Comparison of ENCODE assay signal across 8 cellular contexts in genomic region chr12:49068879-49069506, GRCh38. TPM values are rescaled to one million over a fixed set of nuclear protein-coding genes. Genes with fewer than 3 reads are reported as not detected.
DNase-seq lines count a peak whose midpoint lies in the region; ATAC-seq and TF ChIP-seq lines count a peak whose summit lies in the region.

No MANE protein-coding gene starts in this region.

- H3K9me2 ChIP-seq in Karpas-422 (replicated peaks; ENCODE audit: insufficient read depth, low read length): no peaks in the 10 kb centered on the region
- H3K9me2 ChIP-seq in neural cell (ENCODE audit: insufficient read depth, low read length): no peaks in the 10 kb centered on the region

- peak overlapping the region; percentile 99 for H2AFZ ChIP-seq in Karpas-422 (ENCODE audit: low read length)
- H2AFZ ChIP-seq in neural cell (ENCODE audit: low read depth, low read length): peak overlapping the region; percentile 80

- no peak for TF ChIP-seq CTCF in CD4-positive, alpha-beta T cell (IDR thresholded peaks at IDR 0.05)
- TF ChIP-seq CTCF in neural cell (IDR thresholded peaks at IDR 0.05; ENCODE audit: poor library complexity, severe bottlenecking): no peak

- peak overlapping the region; percentile 95 for H3K4me2 ChIP-seq in Karpas-422 (ENCODE audit: low read depth, low read length, poor library complexity, severe bottlenecking)
- H3K4me2 ChIP-seq in neural cell (ENCODE audit: low read length): peak overlapping the region; percentile 85

- H4K20me1 ChIP-seq in Karpas-422 (ENCODE audit: insufficient read depth, low read depth, low read length): no peaks in the 10 kb centered on the region
- no peaks in the 10 kb centered on the region for H4K20me1 ChIP-seq in neural cell (ENCODE audit: insufficient read depth)

- H3K4me3 Mint-ChIP-seq in CD4-positive, alpha-beta T cell: peak overlapping the region; percentile 97
- peak overlapping the region; percentile 85 for H3K4me3 Mint-ChIP-seq in dendritic cell treated with granulocyte-macrophage colony-stimulating factor and Interleukin-4, amounts not matched to agents 40 ng/mL and 50 ng/mL, for 4 days

- H3K79me2 ChIP-seq in Karpas-422 (ENCODE audit: low read length) (peaks cover 7% of the 10 kb centered on the region; the same call in 1 of the 2 replicates), neural cell (replicated peaks; ENCODE audit: insufficient read depth, low read length) (no peaks in the 10 kb centered on the region)

- H3F3A ChIP-seq in neural cell (ENCODE audit: insufficient read depth, low read length, poor library complexity, severe bottlenecking): no peaks in the 10 kb centered on the region

- peak overlapping the region; percentile 94 for H3K4me3 ChIP-seq in Karpas-422 (ENCODE audit: low read length)
- peak overlapping the region; percentile 89 for H3K4me3 ChIP-seq in neural cell (ENCODE audit: low read length)

- H3K27ac Mint-ChIP-seq in CD4-positive, alpha-beta T cell: peak overlapping the region; percentile 92
- peak overlapping the region; percentile 87 for H3K27ac Mint-ChIP-seq in dendritic cell treated with granulocyte-macrophage colony-stimulating factor and Interleukin-4, amounts not matched to agents 40 ng/mL and 50 ng/mL, for 4 days

- POLR2A ChIA-PET in CD4-positive, alpha-beta T cell (lab: Charles Lee): interaction anchor here (0.8 to 2.5 kb wide), 14 partner anchors 10 to 217 kb away, joined by 3 to 30 read pairs (median 4); partner anchors contain the start of genes ARF3, DDX23, KMT2D and LMBR1L

- intact Hi-C loops in CD4-positive, alpha-beta T cell (cut with DNase I, micrococcal nuclease): no loop called here
- intact Hi-C loops in dendritic cell treated with granulocyte-macrophage colony-stimulating factor and Interleukin-4, amounts not matched to agents 40 ng/mL and 50 ng/mL, for 4 days (cut with micrococcal nuclease): loop anchor here (1.0 kb wide), 1 partner anchor 62 kb away; the partner anchor contains the start of gene TUBA1B

- H3K36me3 ChIP-seq in Karpas-422 (ENCODE audit: insufficient read depth, low read length) (no peaks in the 10 kb centered on the region), neural cell (ENCODE audit: insufficient read depth, low read length) (no peaks in the 10 kb centered on the region)

- H3K4me1 ChIP-seq in Karpas-422 (ENCODE audit: low read length): peaks cover 23% of the 10 kb centered on the region

- no peak for DNase-seq in CD4-positive, alpha-beta T cell
- no peak for DNase-seq in Karpas-422
- no peak for DNase-seq in left lobe of liver (ENCODE audit: low spot score)
- DNase-seq in iPS-NIHi7 (ENCODE audit: extremely low spot score): no peak

- peaks cover 4% of the 10 kb centered on the region for H3K36me3 Mint-ChIP-seq in CD4-positive, alpha-beta T cell (ENCODE audit: low read depth)
- peaks cover 7% of the 10 kb centered on the region for H3K36me3 Mint-ChIP-seq in dendritic cell treated with granulocyte-macrophage colony-stimulating factor and Interleukin-4, amounts not matched to agents 40 ng/mL and 50 ng/mL, for 4 days (ENCODE audit: low read depth)

- H3K9ac ChIP-seq in Karpas-422 (ENCODE audit: low read length): peak overlapping the region; percentile 83
- H3K9ac ChIP-seq in neural cell (ENCODE audit: low read length): peak overlapping the region; percentile 66

- no peaks in the 10 kb centered on the region for H3K27me3 ChIP-seq in CD4-positive, alpha-beta T cell (ENCODE audit: control insufficient read depth, insufficient read depth, low read length)
- no peaks in the 10 kb centered on the region for H3K27me3 ChIP-seq in Karpas-422 (ENCODE audit: low read length)
- H3K27me3 ChIP-seq in neural cell (ENCODE audit: insufficient read depth, low read depth, low read length): peaks cover 4% of the 10 kb centered on the region

- CTCF ChIA-PET in CD4-positive, alpha-beta T cell (lab: Charles Lee): interaction anchor here (0.8 to 2.7 kb wide), 9 partner anchors 11 to 216 kb away, joined by 3 to 19 read pairs (median 4); partner anchors contain the start of gene TUBA1B

- H3K27me3 Mint-ChIP-seq in CD4-positive, alpha-beta T cell: peaks cover 3% of the 10 kb centered on the region
- H3K27me3 Mint-ChIP-seq in dendritic cell treated with granulocyte-macrophage colony-stimulating factor and Interleukin-4, amounts not matched to agents 40 ng/mL and 50 ng/mL, for 4 days: no peaks in the 10 kb centered on the region

- H3K9me3 Mint-ChIP-seq in CD4-positive, alpha-beta T cell: no peaks in the 10 kb centered on the region
- H3K9me3 Mint-ChIP-seq in dendritic cell treated with granulocyte-macrophage colony-stimulating factor and Interleukin-4, amounts not matched to agents 40 ng/mL and 50 ng/mL, for 4 days: no peaks in the 10 kb centered on the region

- peaks cover 23% of the 10 kb centered on the region for H3K4me1 Mint-ChIP-seq in CD4-positive, alpha-beta T cell (ENCODE audit: low read depth)
- H3K4me1 Mint-ChIP-seq in dendritic cell treated with granulocyte-macrophage colony-stimulating factor and Interleukin-4, amounts not matched to agents 40 ng/mL and 50 ng/mL, for 4 days (ENCODE audit: low read depth): peaks cover 23% of the 10 kb centered on the region

- peak overlapping the region; percentile 76 for H3K27ac ChIP-seq in CD4-positive, alpha-beta T cell (ENCODE audit: low read depth, low read length)
- H3K27ac ChIP-seq in Karpas-422 (ENCODE audit: low read length) (peak overlapping the region; percentile 31), neural cell (ENCODE audit: low read length) (no peak overlapping the region)

- ATAC-seq in CD4-positive, alpha-beta T cell (ENCODE audit: poor library complexity): no peak
- ATAC-seq in left lobe of liver (no peak), HG03439 (IDR thresholded peaks at IDR 0.05; ENCODE audit: unreplicated experiment) (no peak), GM18909 (IDR thresholded peaks at IDR 0.05; ENCODE audit: poor library complexity, unreplicated experiment) (no peak)

- no peak for TF ChIP-seq RAD21 in neural cell (conservative IDR thresholded peaks at IDR 0.05)

- H3K9me3 ChIP-seq in CD4-positive, alpha-beta T cell (ENCODE audit: control insufficient read depth, low read length): no peaks in the 10 kb centered on the region
- H3K9me3 ChIP-seq in Karpas-422 (ENCODE audit: low read length) (no peaks in the 10 kb centered on the region), neural cell (ENCODE audit: low read length) (no peaks in the 10 kb centered on the region)

- no peak for TF ChIP-seq EP300 in neural cell (conservative IDR thresholded peaks at IDR 0.05; ENCODE audit: poor library complexity, severe bottlenecking)

TF ChIP-seq in neural cell, 6 proteins besides CTCF, POLR2A, EP300 and RAD21:
- TF ChIP-seq REST (IDR thresholded peaks at IDR 0.05; ENCODE audit: borderline replicate concordance): no peak

RNA-seq across cellular contexts. Expression of gene RHEBL1, which starts 0.8 kb away (rescaled TPM):
- 1 to 10 TPM; 5.1 to 6.0 TPM for total RNA-seq in CD4-positive, alpha-beta T cell
- total RNA-seq in Karpas-422 (2014; rRNA removed; shearing (Covaris generic); ENCODE audit: low replicate concordance): 4.1 and 5.1 TPM in 2 replicates
- 0.68 TPM in 1 of 2 replicates, not detected in the other for polyA plus RNA-seq in neural cell
- not detected in 2 replicates for polyA minus RNA-seq in neural cell
- 0.18 TPM for total RNA-seq in left lobe of liver

RNA-seq across cellular contexts. Expression of gene KMT2D, which starts 8.4 kb away (rescaled TPM):
- 100 to 1,000 TPM; 107 to 110 TPM for total RNA-seq in CD4-positive, alpha-beta T cell
- total RNA-seq in Karpas-422 (2014; rRNA removed; shearing (Covaris generic); ENCODE audit: low replicate concordance): 29.6 and 42.6 TPM in 2 replicates
- polyA plus RNA-seq in neural cell: 14.1 and 15.8 TPM in 2 replicates
- 36.8 and 37.7 TPM in 2 replicates for polyA minus RNA-seq in neural cell
- total RNA-seq in left lobe of liver: 44.8 TPM

RNA-seq across cellular contexts. Expression of gene DHH, which starts 25.6 kb away (rescaled TPM):
- total RNA-seq in CD4-positive, alpha-beta T cell: 1 to 10 TPM in 1 of 2 experiments, under 1 TPM in 1; 0.71 to 1.1 TPM
- 0.26 and 0.36 TPM in 2 replicates for total RNA-seq in Karpas-422 (2014; rRNA removed; shearing (Covaris generic); ENCODE audit: low replicate concordance)
- polyA plus RNA-seq in neural cell: 0.28 and 0.66 TPM in 2 replicates
- polyA minus RNA-seq in neural cell: 0.46 and 0.49 TPM in 2 replicates
- not detected for total RNA-seq in left lobe of liver

RNA-seq across cellular contexts. Expression of gene LMBR1L, which starts 41.7 kb away (rescaled TPM):
- 100 to 1,000 TPM; 401 to 418 TPM for total RNA-seq in CD4-positive, alpha-beta T cell
- total RNA-seq in Karpas-422 (2014; rRNA removed; shearing (Covaris generic); ENCODE audit: low replicate concordance): 17.5 and 46.8 TPM in 2 replicates
- 344 and 381 TPM in 2 replicates for polyA plus RNA-seq in neural cell
- 165 and 169 TPM in 2 replicates for polyA minus RNA-seq in neural cell
- total RNA-seq in left lobe of liver: 17.7 TPM

RNA-seq across cellular contexts. Expression of gene PRKAG1, which starts 50.4 kb away (rescaled TPM):
- total RNA-seq in CD4-positive, alpha-beta T cell: 10 to 100 TPM; 34.6 to 38.2 TPM
- 35.1 and 47.5 TPM in 2 replicates for total RNA-seq in Karpas-422 (2014; rRNA removed; shearing (Covaris generic); ENCODE audit: low replicate concordance)
- polyA plus RNA-seq in neural cell: 69.0 and 71.0 TPM in 2 replicates
- polyA minus RNA-seq in neural cell: 37.3 and 39.2 TPM in 2 replicates
- 27.7 TPM for total RNA-seq in left lobe of liver
